16 cellular contexts compared by ENCODE assay signal in the genomic region with DNA sequence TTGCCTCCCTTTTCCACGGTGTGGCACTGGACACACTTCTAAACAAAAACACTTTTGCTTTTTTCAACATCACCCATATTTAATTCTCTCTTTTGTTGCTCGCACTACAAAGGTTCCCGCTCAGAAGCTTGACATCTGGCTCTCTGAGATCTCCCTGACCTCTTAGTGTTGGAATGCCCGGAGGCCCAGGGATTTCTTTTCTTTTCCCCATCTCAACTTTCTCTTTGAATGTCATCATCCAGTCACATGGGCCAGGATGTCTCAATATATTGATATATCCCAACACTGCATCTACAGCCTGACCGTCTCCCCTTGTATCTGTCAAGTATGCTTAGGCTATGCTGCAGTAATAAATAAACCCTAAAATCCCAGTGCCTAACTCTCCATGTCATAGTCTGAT.
"Had no signal": no experiment of that assay in that cellular context is flagged by ENCODE, and none has a peak within 500 bp of the region (broad histone marks: within the 10 kb centered on the region; RNA-seq: fewer than 3 reads in every experiment).

No MANE protein-coding gene starts in this region.

- DNase-seq: effector memory CD8-positive, alpha-beta T cell; gastrocnemius medialis; islet precursor cell; mammary epithelial cell; natural killer cell; sigmoid colon; stimulated activated naive CD4-positive, alpha-beta T cell treated with Interleukin-2 at 50 U/mL for 16 hours; trophoblast cell had no signal

- H3K4me3 ChIP-seq: esophagus muscularis mucosa, gastrocnemius medialis, right atrium auricular region, sigmoid colon, skin epidermis had no signal

- H3K36me3 ChIP-seq: esophagus muscularis mucosa, gastrocnemius medialis, right atrium auricular region, sigmoid colon had no signal

- H3K27ac Mint-ChIP-seq: dendritic cell treated with granulocyte-macrophage colony-stimulating factor and Interleukin-4, amounts not matched to agents 40 ng/mL and 50 ng/mL, for 4 days; effector memory CD8-positive, alpha-beta T cell; mesothelial cell of epicardium; natural killer cell had no signal

- H3K4me3 Mint-ChIP-seq: dendritic cell treated with granulocyte-macrophage colony-stimulating factor and Interleukin-4, amounts not matched to agents 40 ng/mL and 50 ng/mL, for 4 days; effector memory CD8-positive, alpha-beta T cell; mesothelial cell of epicardium; natural killer cell; neural crest cell had no signal

- H3K9me3 ChIP-seq: esophagus muscularis mucosa, gastrocnemius medialis, right atrium auricular region, sigmoid colon had no signal

- H3K4me1 Mint-ChIP-seq: natural killer cell had no signal

- H3K27ac ChIP-seq: epithelial cell of prostate, esophagus muscularis mucosa, gastrocnemius medialis, right atrium auricular region, sigmoid colon had no signal

- H3K4me1 ChIP-seq: esophagus muscularis mucosa, gastrocnemius medialis, right atrium auricular region had no signal

- H3K9me3 Mint-ChIP-seq: dendritic cell treated with granulocyte-macrophage colony-stimulating factor and Interleukin-4, amounts not matched to agents 40 ng/mL and 50 ng/mL, for 4 days; effector memory CD8-positive, alpha-beta T cell; mesothelial cell of epicardium; natural killer cell had no signal

- H3K36me3 Mint-ChIP-seq: mesothelial cell of epicardium, natural killer cell had no signal

- ATAC-seq: effector memory CD8-positive, alpha-beta T cell; gastrocnemius medialis; left lobe of liver; natural killer cell had no signal

- H3K27me3 ChIP-seq: esophagus muscularis mucosa, gastrocnemius medialis, right atrium auricular region, sigmoid colon had no signal
